Comparison of ENCODE assay signal across 14 cellular contexts in genomic region chr12:95277139-95277538, GRCh38. TPM values are rescaled to one million over a fixed set of nuclear protein-coding genes. Genes with fewer than 3 reads are reported as not detected.
DNase-seq lines count a peak whose midpoint lies in the region; ATAC-seq and TF ChIP-seq lines count a peak whose summit lies in the region.
"Had no signal": no experiment of that assay in that cellular context is flagged by ENCODE, and none has a peak within 500 bp of the region (broad histone marks: within the 10 kb centered on the region; RNA-seq: fewer than 3 reads in every experiment).

No MANE protein-coding gene starts in this region.

- peak overlapping the region in 3 of 5 experiments; percentile 3 to 68 (median 52) for H3K27ac Mint-ChIP-seq in brain
- no peak overlapping the region for H3K27ac Mint-ChIP-seq in T-helper 17 cell
- H3K27ac Mint-ChIP-seq: activated T-helper 17 cell treated with anti-CD3 and anti-CD28 coated beads, Interleukin-2, amount 50 U/mL, for 72 hours; dendritic cell treated with granulocyte-macrophage colony-stimulating factor and Interleukin-4, amounts not matched to agents 40 ng/mL and 50 ng/mL, for 4 days; natural killer cell treated with Interleukin-12 subunit alpha and Interleukin-12 subunit beta and Interleukin-15 and Interleukin-18, amount 100 ng/mL, for 72 hours had no signal

- H3K27me3 Mint-ChIP-seq in brain (no peaks in the 10 kb centered on the region), T-helper 17 cell (no peaks in the 10 kb centered on the region)
- H3K27me3 Mint-ChIP-seq: activated T-helper 17 cell treated with anti-CD3 and anti-CD28 coated beads, Interleukin-2, amount 50 U/mL, for 72 hours; dendritic cell treated with granulocyte-macrophage colony-stimulating factor and Interleukin-4, amounts not matched to agents 40 ng/mL and 50 ng/mL, for 4 days; natural killer cell treated with Interleukin-12 subunit alpha and Interleukin-12 subunit beta and Interleukin-15 and Interleukin-18, amount 100 ng/mL, for 72 hours had no signal

- no peak overlapping the region for H3K4me3 ChIP-seq in HFF-Myc (replicated peaks; ENCODE audit: low read depth, low read length)
- H3K4me3 ChIP-seq in coronary artery = no peak overlapping the region
- H3K4me3 ChIP-seq: SK-N-MC had no signal

- TF ChIP-seq CTCF in HFF-Myc (IDR thresholded peaks at IDR 0.05; ENCODE audit: low read depth, low read length, missing control alignments) = no peak
- TF ChIP-seq CTCF in brain (conservative IDR thresholded peaks at IDR 0.05) = no peak
- TF ChIP-seq CTCF in coronary artery (IDR thresholded peaks at IDR 0.05) = no peak

- no peak overlapping the region for H3K27ac ChIP-seq in coronary artery
- H3K27ac ChIP-seq: SK-N-MC had no signal

- DNase-seq in A172 (ENCODE audit: low spot score) = peak; percentile 46
- peak; percentile 81 for DNase-seq in HFF-Myc (ENCODE audit: extremely low read depth, low read depth)
- DNase-seq in glomerular endothelial cell (ENCODE audit: extremely low read depth, low read depth, low spot score) = peak; percentile 81
- DNase-seq in T-helper 17 cell = no peak
- no peak for DNase-seq in coronary artery (ENCODE audit: low spot score)
- no peak for DNase-seq in activated naive CD4-positive, alpha-beta T cell (lab: John Stamatoyannopoulos, UW)
- DNase-seq: activated CD4-positive, alpha-beta T cell treated with anti-CD3 and anti-CD28 coated beads for 1 hour; NCI-H69 had no signal

- ATAC-seq in T-helper 17 cell (no peak), GM21367 (IDR thresholded peaks at IDR 0.05; ENCODE audit: unreplicated experiment) (no peak)
- ATAC-seq: activated T-helper 17 cell treated with anti-CD3 and anti-CD28 coated beads, Interleukin-2, amount 50 U/mL, for 72 hours; natural killer cell treated with Interleukin-12 subunit alpha and Interleukin-12 subunit beta and Interleukin-15 and Interleukin-18, amount 100 ng/mL, for 72 hours had no signal

- H3K9me3 ChIP-seq in T-helper 17 cell (ENCODE audit: control insufficient read depth, low read length, poor library complexity, severe bottlenecking) = no peaks in the 10 kb centered on the region

- H3K4me1 Mint-ChIP-seq in brain = peaks cover 10% of the 10 kb centered on the region
- H3K4me1 Mint-ChIP-seq in T-helper 17 cell = peaks cover 4% of the 10 kb centered on the region
- H3K4me1 Mint-ChIP-seq: activated T-helper 17 cell treated with anti-CD3 and anti-CD28 coated beads, Interleukin-2, amount 50 U/mL, for 72 hours had no signal

- H3K4me3 Mint-ChIP-seq in brain (no peak overlapping the region), T-helper 17 cell (no peak overlapping the region)
- H3K4me3 Mint-ChIP-seq: activated T-helper 17 cell treated with anti-CD3 and anti-CD28 coated beads, Interleukin-2, amount 50 U/mL, for 72 hours; dendritic cell treated with granulocyte-macrophage colony-stimulating factor and Interleukin-4, amounts not matched to agents 40 ng/mL and 50 ng/mL, for 4 days; natural killer cell treated with Interleukin-12 subunit alpha and Interleukin-12 subunit beta and Interleukin-15 and Interleukin-18, amount 100 ng/mL, for 72 hours had no signal

- H3K36me3 Mint-ChIP-seq in brain (peaks cover 73% of the 10 kb centered on the region), T-helper 17 cell (ENCODE audit: low read depth) (peaks cover 12% of the 10 kb centered on the region)

- H3K9me3 Mint-ChIP-seq in brain = no peaks in the 10 kb centered on the region
- H3K9me3 Mint-ChIP-seq: activated T-helper 17 cell treated with anti-CD3 and anti-CD28 coated beads, Interleukin-2, amount 50 U/mL, for 72 hours; dendritic cell treated with granulocyte-macrophage colony-stimulating factor and Interleukin-4, amounts not matched to agents 40 ng/mL and 50 ng/mL, for 4 days; natural killer cell treated with Interleukin-12 subunit alpha and Interleukin-12 subunit beta and Interleukin-15 and Interleukin-18, amount 100 ng/mL, for 72 hours had no signal

RNA-seq across cellular contexts. Expression of gene VEZT, which starts 59.5 kb away (rescaled TPM):
- 82.6 and 104 TPM in 2 replicates for total RNA-seq in A172 (2014; rRNA removed; shearing (Covaris generic))
- 11.6 TPM for polyA plus RNA-seq in brain (ENCODE audit: insufficient read depth, low read depth, low replicate concordance)
- total RNA-seq in glomerular endothelial cell (70.5 and 70.6 TPM in 2 replicates), T-helper 17 cell (10 to 100 TPM; 46.4 to 54.9 TPM)

RNA-seq across cellular contexts. Expression of gene FGD6, which starts 59.9 kb away (rescaled TPM):
- 12.3 and 12.4 TPM in 2 replicates for total RNA-seq in A172 (2014; rRNA removed; shearing (Covaris generic))
- polyA plus RNA-seq in brain (ENCODE audit: insufficient read depth, low read depth, low replicate concordance) = 1.6 TPM
- total RNA-seq in glomerular endothelial cell (12.3 and 14.1 TPM in 2 replicates), T-helper 17 cell (1 to 10 TPM; 1.2 to 1.3 TPM)

Comparison
In these comparisons a context has a peak if more than half of its experiments do, and no peak if none do; other contexts are left out.
1. DNase-seq: peak in A172 (single experiment), HFF-Myc (single experiment) and glomerular endothelial cell (single experiment); none in T-helper 17 cell (0 of 3), coronary artery (single experiment) and activated naive CD4-positive, alpha-beta T cell (0 of 4).